30 cellular contexts compared by ENCODE assay signal in the genomic region with DNA sequence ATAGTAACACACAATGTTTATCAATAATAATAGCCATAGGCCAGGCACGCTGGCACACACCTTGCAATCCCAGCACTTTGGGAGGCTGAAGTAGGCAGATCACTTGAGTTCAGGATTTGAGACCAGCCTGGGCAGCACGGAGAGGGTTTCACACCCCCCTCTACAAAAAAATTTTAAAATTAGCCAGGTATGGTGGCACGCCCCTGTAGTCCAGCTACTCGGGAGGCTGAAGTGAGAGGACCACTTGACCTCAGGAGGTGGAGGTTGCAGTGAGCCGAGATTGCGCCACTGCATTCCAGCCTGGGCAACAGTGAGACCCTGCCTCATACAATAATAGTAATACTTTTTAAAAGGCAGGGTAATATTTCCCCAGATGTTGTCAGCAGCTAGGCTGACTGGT. TPM values are rescaled to one million over a fixed set of nuclear protein-coding genes. Genes with fewer than 3 reads are reported as not detected.
"Had no signal": no experiment of that assay in that cellular context is flagged by ENCODE, and none has a peak within 500 bp of the region (broad histone marks: within the 10 kb centered on the region; RNA-seq: fewer than 3 reads in every experiment).

No MANE protein-coding gene starts in this region.

- DNase-seq: naive B cell; naive thymus-derived CD8-positive, alpha-beta T cell; nephron progenitor cell; nucleus accumbens; pancreas; psoas muscle; right cardiac atrium; spleen; stimulated activated CD4-positive, alpha-beta T cell treated with anti-CD3 and anti-CD28 coated beads, Interleukin-12 subunit alpha, Interleukin-12 subunit beta, amount 100 ng/mL, for 4 hours; stimulated activated CD4-positive, alpha-beta T cell treated with anti-CD3 and anti-CD28 coated beads, Interleukin-1b, Interleukin-23, amount 100 ng/mL, for 48 hours; stimulated activated CD4-positive, alpha-beta T cell treated with anti-CD3 and anti-CD28 coated beads, Interleukin-4, amount 100 ng/mL, for 1 hour; stimulated activated CD4-positive, alpha-beta T cell treated with anti-CD3 and anti-CD28 coated beads, Interleukin-4, amount 100 ng/mL, for 4 hours; stimulated activated naive B cell treated with anti-CD40 and anti-IgM and Interleukin-4, amounts not matched to agents 10 μg/mL and 1 μg/mL and 100 μg/mL, for 72 hours; stimulated activated naive CD4-positive, alpha-beta T cell treated with Interleukin-2 at 50 U/mL for 16 hours; stomach; thyroid gland; trophoblast cell; upper lobe of left lung had no signal

- H3K4me1 Mint-ChIP-seq: naive B cell; stimulated activated effector memory CD8-positive, alpha-beta T cell treated with anti-CD3 and anti-CD28 coated beads, Interleukin-12 subunit alpha, Interleukin-12 subunit beta, amount 100 ng/mL, for 72 hours; stimulated activated naive B cell treated with anti-CD40 and anti-IgM and Interleukin-4, amounts not matched to agents 10 μg/mL and 1 μg/mL and 100 μg/mL, for 72 hours had no signal

- H3K4me3 Mint-ChIP-seq: naive B cell; naive thymus-derived CD8-positive, alpha-beta T cell; natural killer cell treated with Interleukin-12 subunit alpha and Interleukin-12 subunit beta and Interleukin-15 and Interleukin-18, amount 100 ng/mL, for 72 hours; nephron progenitor cell; neural crest cell; stimulated activated effector memory CD8-positive, alpha-beta T cell treated with anti-CD3 and anti-CD28 coated beads, Interleukin-12 subunit alpha, Interleukin-12 subunit beta, amount 100 ng/mL, for 72 hours; stimulated activated naive B cell treated with anti-CD40 and anti-IgM and Interleukin-4, amounts not matched to agents 10 μg/mL and 1 μg/mL and 100 μg/mL, for 72 hours; stimulated activated naive CD8-positive, alpha-beta T cell treated with anti-CD3 and anti-CD28 coated beads, Interleukin-15, Interleukin-2, amounts not matched to agents 100 ng/mL and 50 ng/mL, for 24 hours had no signal

- H3K9me3 Mint-ChIP-seq: naive B cell; naive thymus-derived CD8-positive, alpha-beta T cell; natural killer cell treated with Interleukin-12 subunit alpha and Interleukin-12 subunit beta and Interleukin-15 and Interleukin-18, amount 100 ng/mL, for 72 hours; nephron progenitor cell; neural crest cell; stimulated activated effector memory CD8-positive, alpha-beta T cell treated with anti-CD3 and anti-CD28 coated beads, Interleukin-12 subunit alpha, Interleukin-12 subunit beta, amount 100 ng/mL, for 72 hours; stimulated activated naive B cell treated with anti-CD40 and anti-IgM and Interleukin-4, amounts not matched to agents 10 μg/mL and 1 μg/mL and 100 μg/mL, for 72 hours; stimulated activated naive CD8-positive, alpha-beta T cell treated with anti-CD3 and anti-CD28 coated beads, Interleukin-15, Interleukin-2, amounts not matched to agents 100 ng/mL and 50 ng/mL, for 24 hours had no signal

- H3K27ac Mint-ChIP-seq: natural killer cell treated with Interleukin-12 subunit alpha and Interleukin-12 subunit beta and Interleukin-15 and Interleukin-18, amount 100 ng/mL, for 72 hours; nephron progenitor cell; stimulated activated effector memory CD8-positive, alpha-beta T cell treated with anti-CD3 and anti-CD28 coated beads, Interleukin-12 subunit alpha, Interleukin-12 subunit beta, amount 100 ng/mL, for 72 hours; stimulated activated naive B cell treated with anti-CD40 and anti-IgM and Interleukin-4, amounts not matched to agents 10 μg/mL and 1 μg/mL and 100 μg/mL, for 72 hours; stimulated activated naive CD8-positive, alpha-beta T cell treated with anti-CD3 and anti-CD28 coated beads, Interleukin-15, Interleukin-2, amounts not matched to agents 100 ng/mL and 50 ng/mL, for 24 hours had no signal

- H3K36me3 Mint-ChIP-seq: naive B cell; natural killer cell treated with Interleukin-12 subunit alpha and Interleukin-12 subunit beta and Interleukin-15 and Interleukin-18, amount 100 ng/mL, for 72 hours; stimulated activated effector memory CD8-positive, alpha-beta T cell treated with anti-CD3 and anti-CD28 coated beads, Interleukin-12 subunit alpha, Interleukin-12 subunit beta, amount 100 ng/mL, for 72 hours; stimulated activated naive B cell treated with anti-CD40 and anti-IgM and Interleukin-4, amounts not matched to agents 10 μg/mL and 1 μg/mL and 100 μg/mL, for 72 hours had no signal

- H3K36me3 ChIP-seq: neutrophil, pancreas, thoracic aorta, thyroid gland had no signal

- H3K4me1 ChIP-seq: pancreas, psoas muscle, spleen, stomach, thyroid gland, tibial nerve, upper lobe of left lung had no signal

- H3K27ac ChIP-seq: neutrophil, pancreas, psoas muscle, skin epidermis, spleen, stomach, thoracic aorta, thyroid gland, tibial nerve, upper lobe of left lung had no signal

- H3K9me3 ChIP-seq: neutrophil, pancreas, psoas muscle, spleen, stomach, thoracic aorta, thyroid gland, tibial nerve, upper lobe of left lung had no signal

- H3K4me3 ChIP-seq: pancreas, psoas muscle, skin epidermis, smooth muscle cell, spleen, stomach, thoracic aorta, thyroid gland, tibial nerve, upper lobe of left lung had no signal

- H3K27me3 ChIP-seq: neutrophil, pancreas, spleen, stomach, thyroid gland, tibial nerve, upper lobe of left lung had no signal

- H3K27me3 Mint-ChIP-seq: naive B cell; naive thymus-derived CD8-positive, alpha-beta T cell; natural killer cell treated with Interleukin-12 subunit alpha and Interleukin-12 subunit beta and Interleukin-15 and Interleukin-18, amount 100 ng/mL, for 72 hours; progenitor cell of endocrine pancreas; stimulated activated naive B cell treated with anti-CD40 and anti-IgM and Interleukin-4, amounts not matched to agents 10 μg/mL and 1 μg/mL and 100 μg/mL, for 72 hours; stimulated activated naive CD8-positive, alpha-beta T cell treated with anti-CD3 and anti-CD28 coated beads, Interleukin-15, Interleukin-2, amounts not matched to agents 100 ng/mL and 50 ng/mL, for 24 hours had no signal

- H3K4me2 ChIP-seq: smooth muscle cell had no signal

- ATAC-seq: naive thymus-derived CD8-positive, alpha-beta T cell; natural killer cell treated with Interleukin-12 subunit alpha and Interleukin-12 subunit beta and Interleukin-15 and Interleukin-18, amount 100 ng/mL, for 72 hours; pancreas; psoas muscle; right cardiac atrium; sciatic nerve; stimulated activated effector memory CD8-positive, alpha-beta T cell treated with anti-CD3 and anti-CD28 coated beads, Interleukin-12 subunit alpha, Interleukin-12 subunit beta, amount 100 ng/mL, for 72 hours; stimulated activated naive B cell treated with anti-CD40 and anti-IgM and Interleukin-4, amounts not matched to agents 10 μg/mL and 1 μg/mL and 100 μg/mL, for 72 hours had no signal

RNA-seq across cellular contexts. Expression of a gene that starts 46.8 kb away (rescaled TPM):
- total RNA-seq: temporal lobe had no signal
- polyA plus RNA-seq: naive thymus-derived CD8-positive, alpha-beta T cell; right cardiac atrium; stomach had no signal
